ENCODE assay signal across 13 cellular contexts in genomic region chr2:106057206-106057605, GRCh38.
A peak's percentile ranks its signal among the peaks of the same experiment; 100 is the strongest.
DNase-seq lines count a peak whose midpoint lies in the region; ATAC-seq, FAIRE-seq and TF ChIP-seq lines count a peak whose summit lies in the region.
"Had no signal": no experiment of that assay in that cellular context is flagged by ENCODE, and none has a peak within 500 bp of the region (broad histone marks: within the 10 kb centered on the region; RNA-seq: fewer than 3 reads in every experiment).

No MANE protein-coding gene starts in this region.

- H3K27me3 Mint-ChIP-seq in CD4-positive, CD25-positive, alpha-beta regulatory T cell: peaks cover 2% of the 10 kb centered on the region
- H3K27me3 Mint-ChIP-seq in activated T-helper 1 cell treated with anti-CD3 and anti-CD28 coated beads, Interleukin-12 subunit alpha, Interleukin-12 subunit beta, Interleukin-2, Interleukin-4 antibody, amounts not matched to agents 30 ng/mL and 10 ng/mL and 1 ng/mL, durations not matched to agents 14 hours and 24 hours and 36 hours (ENCODE audit: insufficient read depth): no peaks in the 10 kb centered on the region

- peak in 2 of 3 donors; percentile 48 to 91 for DNase-seq in CD4-positive, CD25-positive, alpha-beta regulatory T cell
- DNase-seq in PC-3: peak; percentile 73
- peak; percentile 26 for DNase-seq in activated T-helper 1 cell treated with anti-CD3 and anti-CD28 coated beads, Interleukin-12 subunit alpha, Interleukin-12 subunit beta, Interleukin-2, Interleukin-4 antibody, amounts not matched to agents 30 ng/mL and 10 ng/mL and 1 ng/mL, durations not matched to agents 14 hours and 24 hours and 36 hours (ENCODE audit: low spot score)
- DNase-seq in mesendoderm: peak; percentile 46
- DNase-seq in NCI-H2171 treated with DMSO at 0.1 percent for 48 hours (lab: John Stamatoyannopoulos, UW): no peak
- DNase-seq in NCI-H1105 (lab: John Stamatoyannopoulos, UW): no peak
- DNase-seq in GM12892 (ENCODE audit: insufficient read length): no peak
- no peak for DNase-seq in inferior parietal cortex (ENCODE audit: extremely low spot score)
- DNase-seq: NCI-H446 treated with DMSO at 0.1 percent for 48 hours, nucleus accumbens, SHP77 treated with DMSO at 0.1 percent for 48 hours had no signal

- H2BK5ac ChIP-seq in mesendoderm (ENCODE audit: low read length): no peak overlapping the region

- peaks cover 0 to 2% (median 0%) of the 10 kb centered on the region in 7 donors for H3K9me3 Mint-ChIP-seq in CD4-positive, CD25-positive, alpha-beta regulatory T cell
- H3K9me3 Mint-ChIP-seq in activated T-helper 1 cell treated with anti-CD3 and anti-CD28 coated beads, Interleukin-12 subunit alpha, Interleukin-12 subunit beta, Interleukin-2, Interleukin-4 antibody, amounts not matched to agents 30 ng/mL and 10 ng/mL and 1 ng/mL, durations not matched to agents 14 hours and 24 hours and 36 hours: peaks cover 3% of the 10 kb centered on the region

- no peak overlapping the region for H3K23ac ChIP-seq in mesendoderm (ENCODE audit: low read length)

- no peaks in the 10 kb centered on the region for H3K9me3 ChIP-seq in CD4-positive, CD25-positive, alpha-beta regulatory T cell (ENCODE audit: control insufficient read depth in 2 of 2, low read length in 2 of 2)
- H3K9me3 ChIP-seq in PC-3 (ENCODE audit: low read length): no peaks in the 10 kb centered on the region

- no peaks in the 10 kb centered on the region for H3K27me3 ChIP-seq in CD4-positive, CD25-positive, alpha-beta regulatory T cell (ENCODE audit: control insufficient read depth, insufficient read depth, low read length)
- H3K27me3 ChIP-seq in PC-3 (ENCODE audit: low read length) (no peaks in the 10 kb centered on the region), mesendoderm (ENCODE audit: insufficient read depth, low read length, poor library complexity) (no peaks in the 10 kb centered on the region)

- H3K4me3 ChIP-seq in CD4-positive, CD25-positive, alpha-beta regulatory T cell (ENCODE audit: low read depth, low read length): peak overlapping the region; percentile 58
- no peak overlapping the region for H3K4me3 ChIP-seq in PC-3 (ENCODE audit: low read length)
- no peak overlapping the region for H3K4me3 ChIP-seq in mesendoderm (ENCODE audit: low read length)

- BruUV-seq in PC-3 (replicated peaks; lab: Mats Ljungman, UMichigan): no TSS peak

- H3K36me3 ChIP-seq in CD4-positive, CD25-positive, alpha-beta regulatory T cell (ENCODE audit: control insufficient read depth, insufficient read depth, low read length): no peaks in the 10 kb centered on the region
- H3K36me3 ChIP-seq in PC-3 (ENCODE audit: low read depth, low read length) (no peaks in the 10 kb centered on the region), mesendoderm (ENCODE audit: control insufficient read depth, insufficient read depth, low read length) (no peaks in the 10 kb centered on the region)

- no peak overlapping the region for H4K8ac ChIP-seq in mesendoderm (ENCODE audit: low read depth, low read length)

- H4K20me1 ChIP-seq in PC-3 (ENCODE audit: low read length): no peaks in the 10 kb centered on the region

- no peak overlapping the region for H4K5ac ChIP-seq in mesendoderm (ENCODE audit: low read length)

- H3K79me1 ChIP-seq in mesendoderm (ENCODE audit: low read length): no peaks in the 10 kb centered on the region

- POLR2A ChIA-PET in PC-3 (lab: Charles Lee; ENCODE audit: unreplicated experiment): no interaction called here

- H2AFZ ChIP-seq in PC-3 (ENCODE audit: low read length): no peak overlapping the region

- no peaks in the 10 kb centered on the region for H3K9me2 ChIP-seq in PC-3 (replicated peaks; ENCODE audit: low read length)

- H3K27ac Mint-ChIP-seq in CD4-positive, CD25-positive, alpha-beta regulatory T cell: peak overlapping the region; percentile 60 to 91 (median 72)
- H3K27ac Mint-ChIP-seq in activated T-helper 1 cell treated with anti-CD3 and anti-CD28 coated beads, Interleukin-12 subunit alpha, Interleukin-12 subunit beta, Interleukin-2, Interleukin-4 antibody, amounts not matched to agents 30 ng/mL and 10 ng/mL and 1 ng/mL, durations not matched to agents 14 hours and 24 hours and 36 hours: peak overlapping the region; percentile 45

- no peaks in the 10 kb centered on the region for H3K36me3 Mint-ChIP-seq in CD4-positive, CD25-positive, alpha-beta regulatory T cell
- H3K36me3 Mint-ChIP-seq in activated T-helper 1 cell treated with anti-CD3 and anti-CD28 coated beads, Interleukin-12 subunit alpha, Interleukin-12 subunit beta, Interleukin-2, Interleukin-4 antibody, amounts not matched to agents 30 ng/mL and 10 ng/mL and 1 ng/mL, durations not matched to agents 14 hours and 24 hours and 36 hours (ENCODE audit: low read depth): no peaks in the 10 kb centered on the region

- H3K4me3 Mint-ChIP-seq in CD4-positive, CD25-positive, alpha-beta regulatory T cell: peak overlapping the region in 3 of 4 donors; percentile 64 to 76 (median 66)
- H3K4me3 Mint-ChIP-seq in activated T-helper 1 cell treated with anti-CD3 and anti-CD28 coated beads, Interleukin-12 subunit alpha, Interleukin-12 subunit beta, Interleukin-2, Interleukin-4 antibody, amounts not matched to agents 30 ng/mL and 10 ng/mL and 1 ng/mL, durations not matched to agents 14 hours and 24 hours and 36 hours: peak overlapping the region; percentile 50

- no peak overlapping the region for H3K18ac ChIP-seq in mesendoderm (ENCODE audit: low read length)

- TF ChIP-seq POLR2A in GM12892 (IDR thresholded peaks at IDR 0.05; ENCODE audit: low read depth, low read length): no peak

- no peak overlapping the region for H2AK5ac ChIP-seq in mesendoderm (ENCODE audit: low read length)

- TF ChIP-seq CTCF in PC-3 (conservative IDR thresholded peaks at IDR 0.05; ENCODE audit: low read depth, low read length): no peak

- H3K56ac ChIP-seq in mesendoderm (ENCODE audit: low read length): no peak overlapping the region

- no peaks in the 10 kb centered on the region for H3K79me2 ChIP-seq in PC-3 (ENCODE audit: low read length)
- H3K79me2 ChIP-seq in mesendoderm (ENCODE audit: control insufficient read depth, insufficient read depth, low read length): no peaks in the 10 kb centered on the region

- H3K4ac ChIP-seq in mesendoderm (ENCODE audit: low read depth, low read length): no peak overlapping the region

- no CpG with 5 or more reads among the region's 4 CpGs for WGBS in mesendoderm (ENCODE audit: extremely low coverage, insufficient coverage, low lambda C conversion rate)

- peak overlapping the region; percentile 46; the same call in 1 of the 2 replicates for H3K4me2 ChIP-seq in PC-3 (ENCODE audit: low read length)
- no peak overlapping the region for H3K4me2 ChIP-seq in mesendoderm (ENCODE audit: low read length)

- intact Hi-C loops in PC-3 (cut with micrococcal nuclease): no loop called here
- intact Hi-C loops in activated T-helper 1 cell treated with anti-CD3 and anti-CD28 coated beads, Interleukin-12 subunit alpha, Interleukin-12 subunit beta, Interleukin-2, Interleukin-4 antibody, amounts not matched to agents 30 ng/mL and 10 ng/mL and 1 ng/mL, durations not matched to agents 14 hours and 24 hours and 36 hours (cut with micrococcal nuclease): no loop called here

- CTCF ChIA-PET in PC-3 (lab: Charles Lee): no interaction called here

- no peak overlapping the region for H2BK15ac ChIP-seq in mesendoderm (replicated peaks; ENCODE audit: low read depth)

- FAIRE-seq in GM12892 (lab: Jason Lieb, UNC): no peak
- FAIRE-seq: frontal cortex had no signal

- H3K27ac ChIP-seq in CD4-positive, CD25-positive, alpha-beta regulatory T cell (ENCODE audit: insufficient read depth, low read length, poor library complexity, severe bottlenecking): no peak overlapping the region
- no peak overlapping the region for H3K27ac ChIP-seq in PC-3 (ENCODE audit: low read length)
- no peak overlapping the region for H3K27ac ChIP-seq in mesendoderm (ENCODE audit: low read depth, low read length)

- H3F3A ChIP-seq in PC-3 (ENCODE audit: low read length, unreplicated experiment): no peaks in the 10 kb centered on the region

- H2BK120ac ChIP-seq in mesendoderm (ENCODE audit: low read depth, low read length): no peak overlapping the region

- ATAC-seq in CD4-positive, CD25-positive, alpha-beta regulatory T cell (ENCODE audit: low read depth in 2 of 2): peak; percentile 99 to 100
- peak; percentile 94 for ATAC-seq in PC-3
- ATAC-seq: left lobe of liver had no signal

- H3K9ac ChIP-seq in PC-3 (ENCODE audit: low read length): no peak overlapping the region
- no peak overlapping the region for H3K9ac ChIP-seq in mesendoderm (ENCODE audit: low read length)

- peaks cover 34 to 76% (median 56%) of the 10 kb centered on the region in 4 donors for H3K4me1 Mint-ChIP-seq in CD4-positive, CD25-positive, alpha-beta regulatory T cell
- H3K4me1 Mint-ChIP-seq in activated T-helper 1 cell treated with anti-CD3 and anti-CD28 coated beads, Interleukin-12 subunit alpha, Interleukin-12 subunit beta, Interleukin-2, Interleukin-4 antibody, amounts not matched to agents 30 ng/mL and 10 ng/mL and 1 ng/mL, durations not matched to agents 14 hours and 24 hours and 36 hours (ENCODE audit: low read depth): peaks cover 58% of the 10 kb centered on the region

- H3K4me1 ChIP-seq in CD4-positive, CD25-positive, alpha-beta regulatory T cell (ENCODE audit: control insufficient read depth, insufficient read depth, low read length, poor library complexity, severe bottlenecking): peaks cover 49% of the 10 kb centered on the region
- H3K4me1 ChIP-seq in PC-3 (ENCODE audit: insufficient read depth, low read length): peaks cover 20% of the 10 kb centered on the region
- no peaks in the 10 kb centered on the region for H3K4me1 ChIP-seq in mesendoderm (ENCODE audit: control insufficient read depth, low read depth, low read length)

Comparison
In these comparisons a context has a peak if more than half of its experiments do, and no peak if none do; other contexts are left out.
1. DNase-seq: peak in CD4-positive, CD25-positive, alpha-beta regulatory T cell (2 of 3), PC-3 (single experiment), activated T-helper 1 cell treated with anti-CD3 and anti-CD28 coated beads, Interleukin-12 subunit alpha, Interleukin-12 subunit beta, Interleukin-2, Interleukin-4 antibody, amounts not matched to agents 30 ng/mL and 10 ng/mL and 1 ng/mL, durations not matched to agents 14 hours and 24 hours and 36 hours (single experiment) and mesendoderm (single experiment); none in NCI-H2171 treated with DMSO at 0.1 percent for 48 hours (single experiment), NCI-H1105 (single experiment), GM12892 (single experiment) and inferior parietal cortex (single experiment).